ENCODE assay signal across 11 cellular contexts in genomic region chr10:54800677-54801480, GRCh38. TPM values are rescaled to one million over a fixed set of nuclear protein-coding genes. Genes with fewer than 3 reads are reported as not detected.
DNase-seq lines count a peak whose midpoint lies in the region; ATAC-seq, FAIRE-seq and TF ChIP-seq lines count a peak whose summit lies in the region.
"Had no signal": no experiment of that assay in that cellular context is flagged by ENCODE, and none has a peak within 500 bp of the region (broad histone marks: within the 10 kb centered on the region; RNA-seq: fewer than 3 reads in every experiment).

PCDH15 (minus strand) TSS chr10:54801231; CDS start chr10:54664262, 136,969 bp downstream.

- intact Hi-C loops in A673 (cut with micrococcal nuclease; ENCODE audit: unreplicated experiment): no loop called here

- no peak within 1 kb of the TSS for H3K27ac ChIP-seq in A673 (ENCODE audit: low read depth, low read length, poor library complexity, severe bottlenecking)

- no peak for DNase-seq in A673 (ENCODE audit: low spot score)
- DNase-seq in inferior parietal cortex (ENCODE audit: extremely low spot score): peak; percentile 61
- DNase-seq in DMS79 (lab: John Stamatoyannopoulos, UW): no peak
- no peak for DNase-seq in activated CD8-positive, alpha-beta memory T cell treated with anti-CD3 and anti-CD28 coated beads for 24 hours
- DNase-seq: CD4-positive, CD25-positive, alpha-beta regulatory T cell had no signal

- peak; percentile 19 for FAIRE-seq in TTC549 (lab: Jason Lieb, UNC)
- FAIRE-seq: endometrium, K562 had no signal

- H3K36me3 ChIP-seq in A673 (ENCODE audit: insufficient read depth, low read length, poor library complexity, severe bottlenecking): no peaks in the 10 kb centered on the region

- H3K27me3 ChIP-seq in A673 (replicated peaks; ENCODE audit: insufficient read depth, low read depth, low read length, poor library complexity): no peaks in the 10 kb centered on the region

- TF ChIP-seq RAD21 in Ishikawa (IDR thresholded peaks at IDR 0.05; ENCODE audit: low read depth): peak; percentile 30; the same call in 1 of the 2 replicates

- H3K4me3 ChIP-seq in A673 (ENCODE audit: low read depth, low read length, poor library complexity, severe bottlenecking): no peak within 1 kb of the TSS
- H3K4me3 ChIP-seq: K562 had no signal

- no peaks in the 10 kb centered on the region for H3K4me1 ChIP-seq in A673 (ENCODE audit: insufficient read depth, low read length, poor library complexity, severe bottlenecking)

- TF ChIP-seq CTCF in A673 (conservative IDR thresholded peaks at IDR 0.05; ENCODE audit: low read depth, low read length): 0 out of 2 replicates have a peak, but pooled peaks have one; percentile 14

- no peak for TF ChIP-seq EP300 in Ishikawa (IDR thresholded peaks at IDR 0.05; ENCODE audit: borderline replicate concordance)

- BruUV-seq in A673 (replicated peaks; lab: Mats Ljungman, UMichigan): no TSS peak

- ATAC-seq in GM21619 (IDR thresholded peaks at IDR 0.05; ENCODE audit: unreplicated experiment): no peak
- ATAC-seq in GM19023 (IDR thresholded peaks at IDR 0.05; ENCODE audit: unreplicated experiment): no peak
- ATAC-seq: K562 had no signal

- POLR2A ChIA-PET in A673 (lab: Charles Lee; ENCODE audit: low non-redundant PET): no interaction called here

- no peaks in the 10 kb centered on the region for H3K9me3 ChIP-seq in A673 (ENCODE audit: low read depth, low read length, poor library complexity, severe bottlenecking)

- CTCF ChIA-PET in A673 (lab: Charles Lee): no interaction called here

TF ChIP-seq in Ishikawa, 13 proteins besides CTCF, POLR2A, EP300 and RAD21:
- TF ChIP-seq TEAD4 (IDR thresholded peaks at IDR 0.05): no peak
- TF ChIP-seq, protein P1, sequence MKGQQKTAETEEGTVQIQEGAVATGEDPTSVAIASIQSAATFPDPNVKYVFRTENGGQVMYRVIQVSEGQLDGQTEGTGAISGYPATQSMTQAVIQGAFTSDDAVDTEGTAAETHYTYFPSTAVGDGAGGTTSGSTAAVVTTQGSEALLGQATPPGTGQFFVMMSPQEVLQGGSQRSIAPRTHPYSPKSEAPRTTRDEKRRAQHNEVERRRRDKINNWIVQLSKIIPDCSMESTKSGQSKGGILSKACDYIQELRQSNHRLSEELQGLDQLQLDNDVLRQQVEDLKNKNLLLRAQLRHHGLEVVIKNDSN (IDR thresholded peaks at IDR 0.05): no peak
- TF ChIP-seq TAF1 (IDR thresholded peaks at IDR 0.05; ENCODE audit: low read depth): no peak
- no peak for TF ChIP-seq TCF12 (IDR thresholded peaks at IDR 0.05; ENCODE audit: low read depth)
- TF ChIP-seq NFIC (IDR thresholded peaks at IDR 0.05): no peak
- no peak for TF ChIP-seq CREB1 (IDR thresholded peaks at IDR 0.05; ENCODE audit: low read depth)
- TF ChIP-seq FOXM1 (IDR thresholded peaks at IDR 0.05; ENCODE audit: borderline replicate concordance, low read depth): no peak
- no peak for TF ChIP-seq EGR1 (IDR thresholded peaks at IDR 0.05)
- TF ChIP-seq, protein P2, sequence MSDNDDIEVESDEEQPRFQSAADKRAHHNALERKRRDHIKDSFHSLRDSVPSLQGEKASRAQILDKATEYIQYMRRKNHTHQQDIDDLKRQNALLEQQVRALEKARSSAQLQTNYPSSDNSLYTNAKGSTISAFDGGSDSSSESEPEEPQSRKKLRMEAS (IDR thresholded peaks at IDR 0.05): no peak
- no peak for TF ChIP-seq ZBTB7A (IDR thresholded peaks at IDR 0.05; ENCODE audit: low read depth)
- no peak for TF ChIP-seq CEBPB (IDR thresholded peaks at IDR 0.05)

RNA-seq across cellular contexts. Expression of gene PCDH15, which starts in this region (rescaled TPM):
- total RNA-seq in A673 (2021): not detected in 2 replicates
- total RNA-seq: CD4-positive, CD25-positive, alpha-beta regulatory T cell; K562 had no signal
